In genomic region chr17:59391026-59391425, GRCh38 we compare ENCODE assay signal across 21 cellular contexts. TPM values are rescaled to one million over a fixed set of nuclear protein-coding genes. Genes with fewer than 3 reads are reported as not detected.
DNase-seq lines count a peak whose midpoint lies in the region; ATAC-seq and TF ChIP-seq lines count a peak whose summit lies in the region.
"Had no signal": no experiment of that assay in that cellular context is flagged by ENCODE, and none has a peak within 500 bp of the region (broad histone marks: within the 10 kb centered on the region; RNA-seq: fewer than 3 reads in every experiment).

No MANE protein-coding gene starts in this region.

- TF ChIP-seq CTCF in psoas muscle (IDR thresholded peaks at IDR 0.05) (no peak), foreskin fibroblast (IDR thresholded peaks at IDR 0.05; ENCODE audit: low read depth, low read length) (no peak), spleen (IDR thresholded peaks at IDR 0.05 in 8 of 11, conservative IDR thresholded peaks at IDR 0.05 in 3 of 11) (no peak)

- H3K4me1 Mint-ChIP-seq in activated naive CD8-positive, alpha-beta T cell (ENCODE audit: low read depth), result peaks cover 10% of the 10 kb centered on the region
- peaks cover 9% of the 10 kb centered on the region for H3K4me1 Mint-ChIP-seq in activated naive CD8-positive, alpha-beta T cell treated with anti-CD3 and anti-CD28 coated beads for 36 hours

- no peaks in the 10 kb centered on the region for H3K9me3 Mint-ChIP-seq in activated naive CD8-positive, alpha-beta T cell (ENCODE audit: low read depth)
- H3K9me3 Mint-ChIP-seq in activated naive CD8-positive, alpha-beta T cell treated with anti-CD3 and anti-CD28 coated beads for 36 hours, result no peaks in the 10 kb centered on the region
- H3K9me3 Mint-ChIP-seq: CD8-positive, alpha-beta T cell had no signal

- WGBS in psoas muscle, 3 donors, result 73 to 79% (median 75%) methylated on average over 4 of the region's 4 CpGs
- WGBS in spleen, 5 donors, result 88 to 93% (median 92%) methylated on average over 4 of the region's 4 CpGs

- peaks cover 33% of the 10 kb centered on the region for H3K4me1 ChIP-seq in psoas muscle
- H3K4me1 ChIP-seq in spleen, result peaks cover 0 to 13% (median 0%) of the 10 kb centered on the region in 6 donors
- H3K4me1 ChIP-seq: HAP-1 had no signal

- H3K27me3 Mint-ChIP-seq in activated naive CD8-positive, alpha-beta T cell, result no peaks in the 10 kb centered on the region
- no peaks in the 10 kb centered on the region for H3K27me3 Mint-ChIP-seq in activated naive CD8-positive, alpha-beta T cell treated with anti-CD3 and anti-CD28 coated beads for 36 hours

- no peak for TF ChIP-seq POLR2A in spleen (IDR thresholded peaks at IDR 0.05)

- ATAC-seq in psoas muscle, result no peak
- ATAC-seq: CD8-positive, alpha-beta T cell; GM23338; Panc1 had no signal

- no peaks in the 10 kb centered on the region for H3K9me3 ChIP-seq in psoas muscle
- no peaks in the 10 kb centered on the region for H3K9me3 ChIP-seq in spleen
- H3K9me3 ChIP-seq: HAP-1 had no signal

- DNase-seq in activated naive CD8-positive, alpha-beta T cell treated with anti-CD3 and anti-CD28 coated beads for 36 hours, result no peak
- DNase-seq in left kidney (ENCODE audit: low read depth, low spot score), result peak; percentile 85
- DNase-seq in psoas muscle, result no peak
- DNase-seq in NCI-H2107 (lab: John Stamatoyannopoulos, UW), result no peak
- DNase-seq in foreskin fibroblast, result no peak
- DNase-seq in spleen, result no peak
- DNase-seq: 8988T; CD8-positive, alpha-beta T cell; DND-41; KG1; NCI-H1092; NCI-H1436; NCI-H187 treated with DMSO at 0.1 percent for 48 hours; NCI-H226; NCI-H774; NK-92 treated with Interleukin-12 subunit alpha and Interleukin-12 subunit beta, amount 100 ng/mL, for 24 hours had no signal

- intact Hi-C loops in psoas muscle (cut with DNase I), result no loop called here
- intact Hi-C loops in spleen (cut with DNase I; ENCODE audit: low total_unique reads), result no loop called here

- H3K27me3 ChIP-seq in psoas muscle (ENCODE audit: insufficient read depth in 3 of 3, low read length in 2 of 3), result no peaks in the 10 kb centered on the region
- no peaks in the 10 kb centered on the region for H3K27me3 ChIP-seq in spleen (replicated peaks in 1 of 7)
- H3K27me3 ChIP-seq: BLaER1 treated with 17β-estradiol and CSF1 and Interleukin-3, amounts not matched to agents 10 nM and 100 nM had no signal

- H3K4me3 Mint-ChIP-seq in activated naive CD8-positive, alpha-beta T cell, result no peak overlapping the region
- H3K4me3 Mint-ChIP-seq in activated naive CD8-positive, alpha-beta T cell treated with anti-CD3 and anti-CD28 coated beads for 36 hours, result no peak overlapping the region
- H3K4me3 Mint-ChIP-seq: CD8-positive, alpha-beta T cell; GM23338 had no signal

- H3K4me3 ChIP-seq in psoas muscle, result no peak overlapping the region
- H3K4me3 ChIP-seq in foreskin fibroblast (ENCODE audit: low read depth in 1 of 2, low read length in 2 of 2), result no peak overlapping the region
- no peak overlapping the region for H3K4me3 ChIP-seq in spleen
- H3K4me3 ChIP-seq: BLaER1 treated with 17β-estradiol and CSF1 and Interleukin-3, amounts not matched to agents 10 nM and 100 nM; GM23338; HAP-1 had no signal

- H3K36me3 ChIP-seq in psoas muscle (ENCODE audit: insufficient read depth in 1 of 2, low read depth in 1 of 2) (peaks cover 2 to 63% of the 10 kb centered on the region in 2 donors), spleen (peaks cover 0 to 75% (median 37%) of the 10 kb centered on the region in 6 donors)
- H3K36me3 ChIP-seq: HAP-1 had no signal

- H3K27ac ChIP-seq in psoas muscle, result peak overlapping the region; percentile 87
- H3K27ac ChIP-seq in spleen, result no peak overlapping the region
- H3K27ac ChIP-seq: BLaER1 treated with 17β-estradiol and CSF1 and Interleukin-3, amounts not matched to agents 10 nM and 100 nM had no signal

- peak overlapping the region; percentile 11 for H3K27ac Mint-ChIP-seq in activated naive CD8-positive, alpha-beta T cell
- no peak overlapping the region for H3K27ac Mint-ChIP-seq in activated naive CD8-positive, alpha-beta T cell treated with anti-CD3 and anti-CD28 coated beads for 36 hours
- H3K27ac Mint-ChIP-seq: CD8-positive, alpha-beta T cell; GM23338 had no signal

- peaks cover 7% of the 10 kb centered on the region for H3K36me3 Mint-ChIP-seq in activated naive CD8-positive, alpha-beta T cell
- peaks cover 5% of the 10 kb centered on the region for H3K36me3 Mint-ChIP-seq in activated naive CD8-positive, alpha-beta T cell treated with anti-CD3 and anti-CD28 coated beads for 36 hours

RNA-seq across cellular contexts. Expression of gene YPEL2, which starts 59.6 kb away (rescaled TPM):
- total RNA-seq in activated naive CD8-positive, alpha-beta T cell treated with anti-CD3 and anti-CD28 coated beads for 36 hours, result 1 to 10 TPM; 4.4 to 4.7 TPM
- total RNA-seq in psoas muscle (10 to 100 TPM; 19.9 to 47.8 (median 22.3) TPM), spleen (10 to 100 TPM; 24.6 to 45.6 (median 36.2) TPM)
- polyA plus RNA-seq in psoas muscle (10 to 100 TPM in 1 of 3 donors, 1 to 10 TPM in 2; 1.9 to 10.6 (median 6.9) TPM), spleen (1 to 10 TPM; 6.7 to 9.1 (median 9.0) TPM)
